ENCODE assay signal across 18 cellular contexts in the genomic region with DNA sequence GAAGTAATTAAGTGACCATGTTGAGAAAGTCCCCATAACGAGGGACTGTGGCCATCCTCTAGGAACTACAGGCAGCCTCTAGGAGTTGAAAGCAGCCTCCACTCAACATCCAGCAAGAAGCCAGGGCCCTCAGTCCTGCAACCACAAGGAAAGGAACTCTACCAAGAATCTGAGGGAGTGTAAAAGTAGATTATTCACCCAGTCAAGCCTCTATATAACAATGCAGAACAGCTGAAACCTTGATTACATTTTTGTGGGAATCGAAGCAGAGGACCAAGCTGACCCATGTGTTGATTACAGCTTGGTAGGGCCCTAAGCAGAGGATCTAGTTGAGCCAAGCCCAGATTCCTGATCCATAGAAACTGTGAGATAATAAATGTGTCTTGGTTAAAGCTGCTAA. TPM values are rescaled to one million over a fixed set of nuclear protein-coding genes. Genes with fewer than 3 reads are reported as not detected.
DNase-seq lines count a peak whose midpoint lies in the region; ATAC-seq, FAIRE-seq and TF ChIP-seq lines count a peak whose summit lies in the region.
"Had no signal": no experiment of that assay in that cellular context is flagged by ENCODE, and none has a peak within 500 bp of the region (broad histone marks: within the 10 kb centered on the region; RNA-seq: fewer than 3 reads in every experiment).

No MANE protein-coding gene starts in this region.

- no peak overlapping the region for H2AFZ ChIP-seq in IMR-90 (replicated peaks; ENCODE audit: low read length, poor library complexity)
- no peak overlapping the region for H2AFZ ChIP-seq in astrocyte (ENCODE audit: low read depth, low read length)

- H3K4ac ChIP-seq in IMR-90 (ENCODE audit: low read depth, low read length) = no peak overlapping the region

- H2AK5ac ChIP-seq in IMR-90 (ENCODE audit: low read depth, low read length) = no peak overlapping the region

- POLR2A ChIA-PET in IMR-90 (lab: Charles Lee; ENCODE audit: unreplicated experiment) = no interaction called here

- no peak overlapping the region for H2BK15ac ChIP-seq in IMR-90 (ENCODE audit: low read depth, low read length)

- H4K20me1 ChIP-seq in IMR-90 (ENCODE audit: insufficient read depth, low read length) = no peaks in the 10 kb centered on the region
- no peaks in the 10 kb centered on the region for H4K20me1 ChIP-seq in astrocyte (ENCODE audit: insufficient read depth, low read length)
- H4K20me1 ChIP-seq: BLaER1 had no signal

- no peaks in the 10 kb centered on the region for H3K36me3 ChIP-seq in IMR-90 (ENCODE audit: control insufficient read depth, insufficient read depth, low read length)
- H3K36me3 ChIP-seq in astrocyte (ENCODE audit: insufficient read depth, low read length) = no peaks in the 10 kb centered on the region
- no peaks in the 10 kb centered on the region for H3K36me3 ChIP-seq in mucosa of descending colon (ENCODE audit: low read depth)
- H3K36me3 ChIP-seq: BLaER1 had no signal

- H3K9ac ChIP-seq in IMR-90 (ENCODE audit: low read depth, low read length) (no peak overlapping the region), astrocyte (ENCODE audit: low read length) (no peak overlapping the region)
- H3K9ac ChIP-seq: BLaER1 had no signal

- no peak overlapping the region for H4K91ac ChIP-seq in IMR-90 (ENCODE audit: insufficient read depth, low read depth, low read length)

- in situ Hi-C loops in IMR-90 (cut with MboI; ENCODE audit: low sequenced_read_pairs) = no loop called here

- no peak overlapping the region for H4K8ac ChIP-seq in IMR-90 (ENCODE audit: low read depth in 2 of 2, low read length in 2 of 2)

- no peak overlapping the region for H2BK120ac ChIP-seq in IMR-90 (ENCODE audit: low read depth, low read length)

- no peaks in the 10 kb centered on the region for H3K79me2 ChIP-seq in astrocyte (ENCODE audit: insufficient read depth, low read length)

- no peak overlapping the region for H3K18ac ChIP-seq in IMR-90 (ENCODE audit: low read depth, low read length)

- no peak overlapping the region for H3K23ac ChIP-seq in IMR-90 (ENCODE audit: low read depth, low read length)

- H3K4me1 ChIP-seq in IMR-90 (ENCODE audit: control insufficient read depth, insufficient read depth, low read length) (no peaks in the 10 kb centered on the region), astrocyte (ENCODE audit: insufficient read depth, low read length) (no peaks in the 10 kb centered on the region), mucosa of descending colon (ENCODE audit: low read depth) (no peaks in the 10 kb centered on the region)
- H3K4me1 ChIP-seq: BLaER1 had no signal

- no peak overlapping the region for H3K14ac ChIP-seq in IMR-90 (replicated peaks; ENCODE audit: low read depth, low read length)

- peak; percentile 75 for FAIRE-seq in astrocyte (lab: Jason Lieb, UNC)
- no peak for FAIRE-seq in GM19239 (lab: Jason Lieb, UNC)
- FAIRE-seq: A549, GM12878, GM18507, H1 had no signal

- no peak for TF ChIP-seq RAD21 in IMR-90 (IDR thresholded peaks at IDR 0.05; ENCODE audit: low read length)

- H2BK20ac ChIP-seq in IMR-90 (ENCODE audit: low read depth, low read length) = no peak overlapping the region

- no peak overlapping the region for H3K56ac ChIP-seq in IMR-90 (ENCODE audit: extremely low read depth, insufficient read depth, low read length)

- H3K79me1 ChIP-seq in IMR-90 (ENCODE audit: low read depth in 1 of 2, low read length in 2 of 2) = no peaks in the 10 kb centered on the region; a peak in 1 of 4 replicates

- peak overlapping the region; percentile 26 for H3K27ac Mint-ChIP-seq in astrocyte (ENCODE audit: unreplicated experiment)
- H3K27ac Mint-ChIP-seq: CD4-positive, alpha-beta memory T cell; H9 had no signal

- H3K36me3 Mint-ChIP-seq in astrocyte (ENCODE audit: low read depth, unreplicated experiment) = no peaks in the 10 kb centered on the region
- H3K36me3 Mint-ChIP-seq: CD14-positive monocyte; CD4-positive, alpha-beta memory T cell had no signal

- H3K4me2 ChIP-seq in IMR-90 (ENCODE audit: low read depth, low read length) (no peak overlapping the region), astrocyte (ENCODE audit: low read length) (no peak overlapping the region)
- H3K4me2 ChIP-seq: A549, BLaER1 had no signal

- H3K27me3 ChIP-seq in IMR-90 (ENCODE audit: control insufficient read depth, insufficient read depth, low read length) (no peaks in the 10 kb centered on the region), astrocyte (ENCODE audit: insufficient read depth, low read length) (no peaks in the 10 kb centered on the region)

- H2BK5ac ChIP-seq in IMR-90 (ENCODE audit: low read depth, low read length, poor library complexity, severe bottlenecking) = no peak overlapping the region

- H3K4me3 Mint-ChIP-seq in astrocyte (ENCODE audit: unreplicated experiment) = no peak overlapping the region
- H3K4me3 Mint-ChIP-seq: CD14-positive monocyte; CD4-positive, alpha-beta memory T cell; H9 had no signal

- no peak overlapping the region for H3K4me3 ChIP-seq in AG10803 (ENCODE audit: low read length)
- no peak overlapping the region for H3K4me3 ChIP-seq in IMR-90 (ENCODE audit: insufficient read depth, low read depth, low read length)
- H3K4me3 ChIP-seq in astrocyte (ENCODE audit: insufficient read depth, low read depth, low read length) = no peak overlapping the region
- no peak overlapping the region for H3K4me3 ChIP-seq in mucosa of descending colon
- H3K4me3 ChIP-seq: A549, BLaER1, GM12878 had no signal

- no TSS peak for BruUV-seq in IMR-90 (replicated peaks; lab: Mats Ljungman, UMichigan)

- no peak for TF ChIP-seq POLR2A in IMR-90 (IDR thresholded peaks at IDR 0.05; ENCODE audit: low read depth, low read length)

- H3K27ac ChIP-seq in IMR-90 (ENCODE audit: insufficient read depth, low read length) (no peak overlapping the region), astrocyte (ENCODE audit: low read depth, low read length) (no peak overlapping the region)
- H3K27ac ChIP-seq: 22Rv1, A549, BLaER1 had no signal

- no peaks in the 10 kb centered on the region for H3K9me3 ChIP-seq in IMR-90 (ENCODE audit: control insufficient read depth, insufficient read depth, low read length)
- H3K9me3 ChIP-seq in astrocyte (ENCODE audit: insufficient read depth, low read depth, low read length) = no peaks in the 10 kb centered on the region
- no peaks in the 10 kb centered on the region for H3K9me3 ChIP-seq in mucosa of descending colon
- H3K9me3 ChIP-seq: A549, BLaER1 had no signal

- H3K9me3 Mint-ChIP-seq in astrocyte (ENCODE audit: unreplicated experiment) = no peaks in the 10 kb centered on the region

- H3K9me1 ChIP-seq in IMR-90 (ENCODE audit: insufficient read depth, low read length) = no peaks in the 10 kb centered on the region

- H3K4me1 Mint-ChIP-seq in astrocyte (ENCODE audit: low read depth, unreplicated experiment) = peaks cover 11% of the 10 kb centered on the region
- H3K4me1 Mint-ChIP-seq: CD14-positive monocyte; CD4-positive, alpha-beta memory T cell; H9 had no signal

- H3K27me3 Mint-ChIP-seq in astrocyte (ENCODE audit: low read depth, unreplicated experiment) = no peaks in the 10 kb centered on the region
- H3K27me3 Mint-ChIP-seq: CD4-positive, alpha-beta memory T cell had no signal

- WGBS in IMR-90 (ENCODE audit: extremely low coverage in 2 of 2, insufficient read length in 1 of 2), 2 experiments = no CpG with 5 or more reads among the region's 2 CpGs

- TF ChIP-seq CTCF in AG10803 (conservative IDR thresholded peaks at IDR 0.05; ENCODE audit: low read length) (no peak), IMR-90 (conservative IDR thresholded peaks at IDR 0.05; ENCODE audit: low read depth, low read length) (no peak), astrocyte (IDR thresholded peaks at IDR 0.05; ENCODE audit: insufficient read depth, low read depth, low read length) (no peak), mucosa of descending colon (IDR thresholded peaks at IDR 0.05) (no peak)

- peak; percentile 46; the same call in 1 of the 2 replicates for ATAC-seq in IMR-90 (ENCODE audit: low read depth)
- ATAC-seq in mucosa of descending colon = peak; percentile 36
- ATAC-seq in GM19463 (IDR thresholded peaks at IDR 0.05; ENCODE audit: unreplicated experiment) = no peak
- ATAC-seq: A549, GM12878 had no signal

- peak; percentile 18 for DNase-seq in AG10803 (ENCODE audit: low read depth)
- DNase-seq in IMR-90 = peak; percentile 41
- DNase-seq in astrocyte (ENCODE audit: low read depth) = peak; percentile 65
- no peak for DNase-seq in mucosa of descending colon
- no peak for DNase-seq in NCI-H187 (lab: John Stamatoyannopoulos, UW)
- DNase-seq in activated T-cell treated with anti-CD3 and anti-CD28 coated beads, Interleukin-2, amount 50 U/mL, for 1 hour = no peak
- DNase-seq in GM19239 (ENCODE audit: insufficient read length, low spot score) = no peak
- DNase-seq: CD4-positive, alpha-beta memory T cell; DMS79 treated with DMSO at 0.1 percent for 48 hours; H9 had no signal

- intact Hi-C loops in IMR-90 (cut with micrococcal nuclease) = no loop called here
- intact Hi-C loops in mucosa of descending colon (cut with DNase I, micrococcal nuclease) = no loop called here

- dilution Hi-C loops in IMR-90 (cut with HindIII; ENCODE audit: low sequenced_read_pairs, unreplicated experiment) = no loop called here

- CTCF ChIA-PET in IMR-90 (lab: Yijun Ruan, JAX) = no interaction called here

- no peak overlapping the region for H2AK9ac ChIP-seq in IMR-90 (replicated peaks; ENCODE audit: low read depth, low read length, poor library complexity)

- no peak overlapping the region for H4K5ac ChIP-seq in IMR-90 (ENCODE audit: low read depth, low read length)

TF ChIP-seq in IMR-90, 13 proteins besides CTCF, POLR2A, EP300 and RAD21 (continues in another document):
- TF ChIP-seq CHD1 (IDR thresholded peaks at IDR 0.05; ENCODE audit: low read depth, low read length) = no peak
- no peak for TF ChIP-seq MXI1 (IDR thresholded peaks at IDR 0.05; ENCODE audit: borderline replicate concordance, low read depth, low read length)
- TF ChIP-seq RCOR1 (IDR thresholded peaks at IDR 0.05; ENCODE audit: insufficient replicate concordance, low read length) = no peak
- TF ChIP-seq SMC3 (IDR thresholded peaks at IDR 0.05; ENCODE audit: low read depth, low read length) = no peak
- no peak for TF ChIP-seq FOS (IDR thresholded peaks at IDR 0.05; ENCODE audit: low read depth, low read length)
- no peak for TF ChIP-seq CEBPB (IDR thresholded peaks at IDR 0.05; ENCODE audit: low read depth, low read length)
- no peak for TF ChIP-seq NFE2L2 (IDR thresholded peaks at IDR 0.05; ENCODE audit: low read depth, low read length)
- TF ChIP-seq RFX5 (IDR thresholded peaks at IDR 0.05; ENCODE audit: low read depth, low read length) = no peak

RNA-seq across cellular contexts. Expression of a gene that starts 17.1 kb away (rescaled TPM):
- total RNA-seq in IMR-90 (2012; rRNA removed) (6.8 and 9.4 TPM in 2 replicates), astrocyte (7.1 and 8.5 TPM in 2 replicates), mucosa of descending colon (10 to 100 TPM in 2 of 3 donors, 1 to 10 TPM in 1; 9.7 to 16.6 (median 11.3) TPM)
- polyA plus RNA-seq in IMR-90 (2012; rRNA removed) = 2.6 and 3.6 TPM in 2 replicates
- polyA plus RNA-seq in IMR-90 (2012; cell fraction: cytosol; rRNA removed) = 0.38 and 0.75 TPM in 2 replicates
- polyA plus RNA-seq in IMR-90 (2012; cell fraction: nucleus; rRNA removed; ENCODE audit: low replicate concordance) = 1.2 and 7.6 TPM in 2 replicates
- polyA plus RNA-seq: CD14-positive monocyte; CD4-positive, alpha-beta memory T cell had no signal

Comparison
In these comparisons a context has a peak if more than half of its experiments do, and no peak if none do; other contexts are left out.
1. DNase-seq: peak in AG10803 (single experiment), IMR-90 (single experiment) and astrocyte (single experiment); none in mucosa of descending colon (0 of 3), NCI-H187 (0 of 2), activated T-cell treated with anti-CD3 and anti-CD28 coated beads, Interleukin-2, amount 50 U/mL, for 1 hour (single experiment) and GM19239 (single experiment).